In genomic region chr13:112059457-112060317, GRCh38 we compare ENCODE assay signal across 1 cellular context.
TF ChIP-seq lines count a peak whose summit lies in the region.

No MANE protein-coding gene starts in this region.

TF ChIP-seq in GM23338, 12 proteins besides CTCF, POLR2A, EP300 and RAD21 (continued from another document):
- TF ChIP-seq ZNF462 (CRISPR knock-in tag; IDR thresholded peaks at IDR 0.05) = no peak
- no peak for TF ChIP-seq ZNF114 (CRISPR knock-in tag; IDR thresholded peaks at IDR 0.05)
- no peak for TF ChIP-seq STAT1 (IDR thresholded peaks at IDR 0.05; ENCODE audit: unreplicated experiment)
- TF ChIP-seq EZH2 (IDR thresholded peaks at IDR 0.05; ENCODE audit: low read depth, unreplicated experiment) = peak; percentile 59
- no peak for TF ChIP-seq JUNB (IDR thresholded peaks at IDR 0.05; ENCODE audit: unreplicated experiment)
